In the genomic region with DNA sequence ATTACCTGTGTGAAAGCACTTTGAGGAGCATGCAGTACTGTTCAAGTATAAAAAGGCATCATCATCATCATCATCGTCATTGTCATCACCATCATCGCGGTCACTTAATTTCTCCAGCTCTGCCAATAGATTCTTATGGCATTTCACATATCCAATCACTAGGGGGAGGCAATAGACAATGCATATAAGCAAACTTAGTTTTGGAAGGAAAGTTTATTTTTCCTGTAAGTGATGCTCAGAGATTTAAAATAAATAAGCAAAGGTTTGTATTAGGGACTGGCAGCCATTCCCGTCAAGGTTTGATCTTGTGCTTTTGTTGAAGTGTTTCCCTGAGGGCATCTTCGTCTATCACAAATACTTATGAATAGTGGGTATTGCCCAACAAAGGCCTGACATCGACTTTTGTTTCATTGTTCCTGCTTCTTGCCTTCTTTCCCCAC, we compare ENCODE assay signal across 8 cellular contexts.
DNase-seq lines count a peak whose midpoint lies in the region; ATAC-seq and TF ChIP-seq lines count a peak whose summit lies in the region.

No MANE protein-coding gene starts in this region.

- no peak overlapping the region for H3K9ac ChIP-seq in colonic mucosa (ENCODE audit: low read depth in 2 of 2, low read length in 2 of 2)

- no peak for ATAC-seq in HG02588 (IDR thresholded peaks at IDR 0.05; ENCODE audit: unreplicated experiment)

- peak; percentile 13 for DNase-seq in A172 (ENCODE audit: low spot score)
- peak; percentile 47 to 68 for DNase-seq in NCI-H526 (lab: John Stamatoyannopoulos, UW)
- no peak for DNase-seq in colonic mucosa
- DNase-seq in midbrain (lab: John Stamatoyannopoulos, UW), result peak; percentile 44
- no peak for DNase-seq in posterior cingulate gyrus
- DNase-seq in hepatic stellate cell (ENCODE audit: low spot score), result no peak

- no peaks in the 10 kb centered on the region for H3K27me3 ChIP-seq in colonic mucosa

- no peaks in the 10 kb centered on the region for H3K4me1 ChIP-seq in colonic mucosa

- H3K9me3 ChIP-seq in colonic mucosa, result no peaks in the 10 kb centered on the region

- no peak overlapping the region for H3K4me3 ChIP-seq in colonic mucosa

- H3K36me3 ChIP-seq in colonic mucosa, result no peaks in the 10 kb centered on the region

- peak; percentile 24; the same call in 1 of the 2 replicates for TF ChIP-seq CTCF in GM12874 (IDR thresholded peaks at IDR 0.05; ENCODE audit: insufficient read depth, low read depth, low read length)
- peak; percentile 68 for TF ChIP-seq CTCF in colonic mucosa (IDR thresholded peaks at IDR 0.05)

- intact Hi-C loops in colonic mucosa (cut with DNase I), result loop anchor here (5.0 kb wide), 2 partner anchors 630 to 765 kb away; no protein-coding TSS in a partner anchor
- intact Hi-C loops in posterior cingulate gyrus (cut with DNase I), result loop anchor here (1.0 to 5.0 kb wide), 3 partner anchors 633 to 767 kb away; no protein-coding TSS in a partner anchor

- H3K27ac ChIP-seq in colonic mucosa, result no peak overlapping the region

Comparison
In these comparisons a context has a peak if more than half of its experiments do, and no peak if none do; other contexts are left out.
1. DNase-seq: peak in A172 (single experiment), NCI-H526 (2 of 2) and midbrain (single experiment); none in colonic mucosa (single experiment), posterior cingulate gyrus (0 of 10) and hepatic stellate cell (single experiment).